ENCODE assay signal across 1 cellular context in genomic region chr2:20211420-20211819, GRCh38.
TF ChIP-seq lines count a peak whose summit lies in the region.

No MANE protein-coding gene starts in this region.

TF ChIP-seq in HepG2, 621 proteins besides CTCF, POLR2A, EP300 and RAD21 (continued from another document):
- TF ChIP-seq, protein P1, sequence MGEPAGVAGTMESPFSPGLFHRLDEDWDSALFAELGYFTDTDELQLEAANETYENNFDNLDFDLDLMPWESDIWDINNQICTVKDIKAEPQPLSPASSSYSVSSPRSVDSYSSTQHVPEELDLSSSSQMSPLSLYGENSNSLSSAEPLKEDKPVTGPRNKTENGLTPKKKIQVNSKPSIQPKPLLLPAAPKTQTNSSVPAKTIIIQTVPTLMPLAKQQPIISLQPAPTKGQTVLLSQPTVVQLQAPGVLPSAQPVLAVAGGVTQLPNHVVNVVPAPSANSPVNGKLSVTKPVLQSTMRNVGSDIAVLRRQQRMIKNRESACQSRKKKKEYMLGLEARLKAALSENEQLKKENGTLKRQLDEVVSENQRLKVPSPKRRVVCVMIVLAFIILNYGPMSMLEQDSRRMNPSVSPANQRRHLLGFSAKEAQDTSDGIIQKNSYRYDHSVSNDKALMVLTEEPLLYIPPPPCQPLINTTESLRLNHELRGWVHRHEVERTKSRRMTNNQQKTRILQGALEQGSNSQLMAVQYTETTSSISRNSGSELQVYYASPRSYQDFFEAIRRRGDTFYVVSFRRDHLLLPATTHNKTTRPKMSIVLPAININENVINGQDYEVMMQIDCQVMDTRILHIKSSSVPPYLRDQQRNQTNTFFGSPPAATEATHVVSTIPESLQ (CRISPR knock-in tag; conservative IDR thresholded peaks at IDR 0.05): no peak
- TF ChIP-seq MTA3 (CRISPR knock-in tag; IDR thresholded peaks at IDR 0.05) (no peak), NFYC (CRISPR knock-in tag; IDR thresholded peaks at IDR 0.05) (no peak), XRCC5 (optimal IDR thresholded peaks at IDR 0.05; ENCODE audit: low read length) (no peak), DNMT3B (CRISPR knock-in tag; conservative IDR thresholded peaks at IDR 0.05) (no peak), YY1 (IDR thresholded peaks at IDR 0.05; ENCODE audit: insufficient read depth, insufficient replicate concordance, low read depth, low read length) (no peak), SALL2 (CRISPR knock-in tag; IDR thresholded peaks at IDR 0.05) (no peak), CENPX (CRISPR knock-in tag; IDR thresholded peaks at IDR 0.05) (no peak), PCBP1 (IDR thresholded peaks at IDR 0.05; ENCODE audit: borderline replicate concordance, low read depth, low read length) (no peak), ZNF546 (CRISPR knock-in tag; conservative IDR thresholded peaks at IDR 0.05) (no peak), SMYD3 (CRISPR knock-in tag; IDR thresholded peaks at IDR 0.05) (no peak), ZNF33A (CRISPR knock-in tag; IDR thresholded peaks at IDR 0.05; ENCODE audit: borderline replicate concordance) (no peak), ZNF768 (CRISPR knock-in tag; IDR thresholded peaks at IDR 0.05) (peak; percentile 28; the same call in 1 of the 2 replicates), CCDC6 (CRISPR knock-in tag; IDR thresholded peaks at IDR 0.05) (no peak), MATR3 (CRISPR knock-in tag; IDR thresholded peaks at IDR 0.05) (no peak), ARNT (IDR thresholded peaks at IDR 0.05) (no peak), KDM3A (CRISPR knock-in tag; IDR thresholded peaks at IDR 0.05; ENCODE audit: low read depth) (no peak), MXI1 (IDR thresholded peaks at IDR 0.05; ENCODE audit: borderline replicate concordance, low read depth, low read length) (no peak), GTF2F1 (IDR thresholded peaks at IDR 0.05; ENCODE audit: low read length) (no peak), ZFY (CRISPR knock-in tag; IDR thresholded peaks at IDR 0.05) (0 out of 2 replicates have a peak, but pooled peaks have one; percentile 14), TGIF2 (CRISPR knock-in tag; IDR thresholded peaks at IDR 0.05) (no peak)
- TF ChIP-seq, protein P2, sequence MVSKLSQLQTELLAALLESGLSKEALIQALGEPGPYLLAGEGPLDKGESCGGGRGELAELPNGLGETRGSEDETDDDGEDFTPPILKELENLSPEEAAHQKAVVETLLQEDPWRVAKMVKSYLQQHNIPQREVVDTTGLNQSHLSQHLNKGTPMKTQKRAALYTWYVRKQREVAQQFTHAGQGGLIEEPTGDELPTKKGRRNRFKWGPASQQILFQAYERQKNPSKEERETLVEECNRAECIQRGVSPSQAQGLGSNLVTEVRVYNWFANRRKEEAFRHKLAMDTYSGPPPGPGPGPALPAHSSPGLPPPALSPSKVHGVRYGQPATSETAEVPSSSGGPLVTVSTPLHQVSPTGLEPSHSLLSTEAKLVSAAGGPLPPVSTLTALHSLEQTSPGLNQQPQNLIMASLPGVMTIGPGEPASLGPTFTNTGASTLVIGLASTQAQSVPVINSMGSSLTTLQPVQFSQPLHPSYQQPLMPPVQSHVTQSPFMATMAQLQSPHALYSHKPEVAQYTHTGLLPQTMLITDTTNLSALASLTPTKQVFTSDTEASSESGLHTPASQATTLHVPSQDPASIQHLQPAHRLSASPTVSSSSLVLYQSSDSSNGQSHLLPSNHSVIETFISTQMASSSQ (IDR thresholded peaks at IDR 0.05; ENCODE audit: low read depth): no peak
- TF ChIP-seq, protein P2 (CRISPR knock-in tag; IDR thresholded peaks at IDR 0.05; ENCODE audit: borderline replicate concordance): 0 out of 2 replicates have a peak, but pooled peaks have one; percentile 27
